Comparison of ENCODE assay signal across 11 cellular contexts in the genomic region with DNA sequence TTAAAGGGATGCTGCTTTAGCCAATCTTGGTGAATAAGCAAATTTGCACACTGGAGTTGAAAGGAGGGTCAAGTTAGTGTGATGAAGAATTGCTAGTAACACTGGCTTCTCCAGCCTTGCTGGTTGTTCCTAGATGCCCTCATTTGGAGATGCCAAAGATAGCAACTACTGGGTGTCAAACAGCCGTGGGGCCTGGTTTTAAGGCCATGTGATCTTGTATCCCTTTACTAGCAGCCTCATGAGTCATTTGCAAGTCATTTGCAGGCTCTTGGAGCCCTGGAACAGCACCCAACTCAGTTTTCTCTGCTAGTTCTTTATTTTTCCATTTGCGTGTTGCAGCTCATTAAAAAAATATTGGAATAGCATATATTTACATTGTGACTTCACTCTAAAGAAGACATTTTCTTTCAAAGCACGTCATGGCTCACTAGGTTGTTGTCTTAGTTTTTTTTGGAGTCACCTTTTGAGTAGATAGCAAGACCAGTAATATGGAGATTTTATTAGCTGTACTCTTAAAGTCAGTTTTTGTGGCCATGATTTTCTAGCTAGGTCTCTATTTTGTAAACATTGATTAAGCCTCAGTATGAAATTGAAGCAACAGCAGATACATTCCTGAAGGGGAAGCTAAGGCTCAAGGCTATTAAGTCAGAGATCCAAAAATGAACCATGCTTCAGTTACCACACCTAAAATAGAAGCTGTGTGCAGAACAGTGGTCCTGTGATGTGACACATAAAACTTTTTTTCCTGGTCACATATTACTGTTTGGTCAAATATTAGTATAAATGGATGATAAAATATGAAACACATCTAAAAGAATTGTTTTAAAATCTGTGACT. TPM values are rescaled to one million over a fixed set of nuclear protein-coding genes. Genes with fewer than 3 reads are reported as not detected.
DNase-seq lines count a peak whose midpoint lies in the region; ATAC-seq and TF ChIP-seq lines count a peak whose summit lies in the region.
"Had no signal": no experiment of that assay in that cellular context is flagged by ENCODE, and none has a peak within 500 bp of the region (broad histone marks: within the 10 kb centered on the region; RNA-seq: fewer than 3 reads in every experiment).

No MANE protein-coding gene starts in this region.

- H3K27me3 ChIP-seq in mammary epithelial cell (ENCODE audit: insufficient read depth, low read length), result no peaks in the 10 kb centered on the region
- H3K27me3 ChIP-seq in lung (ENCODE audit: control insufficient read depth, insufficient read depth), result no peaks in the 10 kb centered on the region
- H3K27me3 ChIP-seq: BLaER1 had no signal

- POLR2A ChIA-PET in T-cell (lab: Charles Lee), result no interaction called here

- H3K9me3 Mint-ChIP-seq in T-cell, result no peaks in the 10 kb centered on the region
- H3K9me3 Mint-ChIP-seq: effector memory CD8-positive, alpha-beta T cell; T-helper 1 cell treated with Interleukin-12 subunit alpha and Interleukin-12 subunit beta and Interleukin-4 antibody, amounts not matched to agents 30 μg/mL and 1 μg/mL, for 36 hours had no signal

- H3K4me3 ChIP-seq in LNCaP clone FGC (ENCODE audit: low read depth, low read length), result no peak overlapping the region
- H3K4me3 ChIP-seq in mammary epithelial cell (replicated peaks in 1 of 3; ENCODE audit: insufficient read depth in 1 of 3, low read depth in 2 of 3, low read length in 3 of 3), result no peak overlapping the region
- no peak overlapping the region for H3K4me3 ChIP-seq in lung
- H3K4me3 ChIP-seq: BLaER1 had no signal

- ATAC-seq in lung (ENCODE audit: insufficient read depth, low FRiP score) (peak; percentile 60), GM19397 (IDR thresholded peaks at IDR 0.05; ENCODE audit: unreplicated experiment) (no peak), T-cell (replicated peaks in 1 of 4) (no peak)
- ATAC-seq: effector memory CD8-positive, alpha-beta T cell had no signal

- no peaks in the 10 kb centered on the region for H4K20me1 ChIP-seq in mammary epithelial cell (ENCODE audit: insufficient read depth, low read length)
- H4K20me1 ChIP-seq: BLaER1 had no signal

- H3K9me3 ChIP-seq in mammary epithelial cell (replicated peaks; ENCODE audit: insufficient read depth, low read length) (no peaks in the 10 kb centered on the region), lung (ENCODE audit: control insufficient read depth in 2 of 2, insufficient read depth in 1 of 2, low read length in 1 of 2) (no peaks in the 10 kb centered on the region)
- H3K9me3 ChIP-seq: BLaER1 had no signal

- in situ Hi-C loops in mammary epithelial cell (cut with MboI; ENCODE audit: low sequenced_read_pairs in 2 of 2), result no loop called here

- H3K36me3 ChIP-seq in mammary epithelial cell (ENCODE audit: insufficient read depth, low read length) (no peaks in the 10 kb centered on the region), lung (ENCODE audit: control insufficient read depth in 2 of 2, insufficient read depth in 2 of 2, low read length in 2 of 2) (no peaks in the 10 kb centered on the region)

- H3K36me3 Mint-ChIP-seq in T-cell, result peaks cover 10% of the 10 kb centered on the region

- DNase-seq in A172 (ENCODE audit: low spot score) (peak; percentile 96), LNCaP clone FGC (ENCODE audit: low read depth) (peak; percentile 64), mammary epithelial cell (peak; percentile 89), lung (ENCODE audit: low spot score) (no peak), T-cell (no peak), NCI-H1694 treated with DMSO at 0.1 percent for 48 hours (lab: John Stamatoyannopoulos, UW) (no peak), inferior parietal cortex (ENCODE audit: extremely low spot score) (no peak)
- DNase-seq: effector memory CD8-positive, alpha-beta T cell had no signal

- H3K4me2 ChIP-seq in mammary epithelial cell (ENCODE audit: insufficient read depth, low read depth, low read length), result peak overlapping the region; percentile 31
- H3K4me2 ChIP-seq: BLaER1 had no signal

- H3K4me3 Mint-ChIP-seq in T-cell, result no peak overlapping the region
- H3K4me3 Mint-ChIP-seq: effector memory CD8-positive, alpha-beta T cell; T-helper 1 cell treated with Interleukin-12 subunit alpha and Interleukin-12 subunit beta and Interleukin-4 antibody, amounts not matched to agents 30 μg/mL and 1 μg/mL, for 36 hours had no signal

- peak overlapping the region; percentile 17 for H3K27ac ChIP-seq in mammary epithelial cell (ENCODE audit: insufficient read depth, low read depth, low read length)
- peak overlapping the region in 1 of 2 donors; percentile 79 for H3K27ac ChIP-seq in lung (ENCODE audit: low read depth in 1 of 2, low read length in 1 of 2)
- H3K27ac ChIP-seq: BLaER1 had no signal

- H3K79me2 ChIP-seq in mammary epithelial cell (ENCODE audit: insufficient read depth, low read length), result no peaks in the 10 kb centered on the region

- dilution Hi-C loops in mammary epithelial cell (cut with HindIII; ENCODE audit: low sequenced_read_pairs), result no loop called here

- H3K27ac Mint-ChIP-seq in T-cell, result no peak overlapping the region
- H3K27ac Mint-ChIP-seq: effector memory CD8-positive, alpha-beta T cell; T-helper 1 cell treated with Interleukin-12 subunit alpha and Interleukin-12 subunit beta and Interleukin-4 antibody, amounts not matched to agents 30 μg/mL and 1 μg/mL, for 36 hours had no signal

- no TSS peak for BruUV-seq in mammary epithelial cell (replicated peaks; lab: Mats Ljungman, UMichigan)

- CTCF ChIA-PET in mammary epithelial cell (lab: Charles Lee; ENCODE audit: low non-redundant PET) (interaction anchor here (0.6 kb wide), 2 partner anchors 15 to 72 kb away, joined by 4 read pairs; no protein-coding TSS in a partner anchor), T-cell (lab: Charles Lee) (interaction anchor here (0.6 to 0.7 kb wide), 2 partner anchors 568 to 604 kb away, joined by 5 to 7 read pairs; a partner anchor contains a TSS)

- intact Hi-C loops in mammary epithelial cell (cut with micrococcal nuclease), result no loop called here

- no peak overlapping the region for H3K9ac ChIP-seq in mammary epithelial cell (ENCODE audit: insufficient read depth, low read length)
- H3K9ac ChIP-seq: BLaER1 had no signal

- H3K4me1 Mint-ChIP-seq in T-cell, result peaks cover 0 to 7% (median 6%) of the 10 kb centered on the region in 3 donors

- H3K27me3 Mint-ChIP-seq in T-cell, result no peaks in the 10 kb centered on the region
- H3K27me3 Mint-ChIP-seq: effector memory CD8-positive, alpha-beta T cell had no signal

- 38% methylated on average over 3 of the region's 3 CpGs for WGBS in mammary epithelial cell (ENCODE audit: low coverage, missing lambda C conversion rate)
- 71 to 85% methylated on average over 3 of the region's 3 CpGs for WGBS in lung, 2 donors

- H3K4me1 ChIP-seq in mammary epithelial cell (ENCODE audit: insufficient read depth, low read length), result peaks cover 28% of the 10 kb centered on the region
- H3K4me1 ChIP-seq in lung (ENCODE audit: control insufficient read depth in 2 of 2, insufficient read depth in 2 of 2, low read length in 2 of 2), result peaks cover 3 to 8% of the 10 kb centered on the region in 2 donors
- H3K4me1 ChIP-seq: BLaER1 had no signal

- TF ChIP-seq CTCF in LNCaP clone FGC (IDR thresholded peaks at IDR 0.05; ENCODE audit: control insufficient read depth, extremely low read depth, insufficient read depth) (no peak), mammary epithelial cell (conservative IDR thresholded peaks at IDR 0.05 in 1 of 2, IDR thresholded peaks at IDR 0.05 in 1 of 2; ENCODE audit: extremely low read depth in 1 of 2, insufficient read depth in 1 of 2, low read depth in 1 of 2, low read length in 2 of 2) (no peak), lung (IDR thresholded peaks at IDR 0.05; ENCODE audit: control extremely low read depth, extremely low read depth) (no peak)

- no peak overlapping the region for H2AFZ ChIP-seq in mammary epithelial cell (ENCODE audit: low read depth, low read length)

RNA-seq across cellular contexts. Expression of a gene that starts 1.3 kb away (rescaled TPM):
- 0.29 TPM in 1 of 2 replicates, not detected in the other for total RNA-seq in A172 (2014; rRNA removed; shearing (Covaris generic))
- total RNA-seq in mammary epithelial cell (1 to 10 TPM in 1 of 2 donors, under 1 TPM in 1; 0.67 to 3.1 TPM), lung (1 to 10 TPM; 1.7 to 1.8 TPM), T-cell (1 to 10 TPM; 1.4 to 2.9 (median 1.6) TPM)
- polyA plus RNA-seq in mammary epithelial cell (0.16 TPM), lung (1 to 10 TPM; 1.7 to 2.7 TPM)
- not detected for polyA minus RNA-seq in mammary epithelial cell

RNA-seq across cellular contexts. Expression of a gene that starts 31.8 kb away (rescaled TPM):
- 97.0 and 114 TPM in 2 replicates for total RNA-seq in A172 (2014; rRNA removed; shearing (Covaris generic))
- total RNA-seq in mammary epithelial cell (10 to 100 TPM; 74.2 to 76.2 TPM), lung (10 to 100 TPM; 37.2 to 98.2 TPM), T-cell (100 to 1,000 TPM in 2 of 5 donors, 10 to 100 TPM in 3; 45.0 to 268 (median 52.1) TPM)
- polyA plus RNA-seq in mammary epithelial cell (14.1 TPM), lung (10 to 100 TPM; 39.1 to 42.4 TPM)
- polyA minus RNA-seq in mammary epithelial cell, result 4.3 TPM

Comparison
In these comparisons a context has a peak if more than half of its experiments do, and no peak if none do; other contexts are left out.
1. DNase-seq: peak in A172 (single experiment), LNCaP clone FGC (single experiment) and mammary epithelial cell (single experiment); none in lung (single experiment), T-cell (0 of 34), NCI-H1694 treated with DMSO at 0.1 percent for 48 hours (single experiment) and inferior parietal cortex (single experiment).